Comparison of ENCODE assay signal across 1 cellular context in genomic region chr12:46825526-46826414, GRCh38.
TF ChIP-seq lines count a peak whose summit lies in the region.

A gene with protein sequence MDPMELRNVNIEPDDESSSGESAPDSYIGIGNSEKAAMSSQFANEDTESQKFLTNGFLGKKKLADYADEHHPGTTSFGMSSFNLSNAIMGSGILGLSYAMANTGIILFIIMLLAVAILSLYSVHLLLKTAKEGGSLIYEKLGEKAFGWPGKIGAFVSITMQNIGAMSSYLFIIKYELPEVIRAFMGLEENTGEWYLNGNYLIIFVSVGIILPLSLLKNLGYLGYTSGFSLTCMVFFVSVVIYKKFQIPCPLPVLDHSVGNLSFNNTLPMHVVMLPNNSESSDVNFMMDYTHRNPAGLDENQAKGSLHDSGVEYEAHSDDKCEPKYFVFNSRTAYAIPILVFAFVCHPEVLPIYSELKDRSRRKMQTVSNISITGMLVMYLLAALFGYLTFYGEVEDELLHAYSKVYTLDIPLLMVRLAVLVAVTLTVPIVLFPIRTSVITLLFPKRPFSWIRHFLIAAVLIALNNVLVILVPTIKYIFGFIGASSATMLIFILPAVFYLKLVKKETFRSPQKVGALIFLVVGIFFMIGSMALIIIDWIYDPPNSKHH (minus strand): TSS chr12:46825997. CDS start chr12:46793071, 32,926 bp downstream.

TF ChIP-seq in HEK293, 187 proteins besides CTCF, POLR2A, EP300 and RAD21 (continued from another document and continues in another):
- TF ChIP-seq, protein P1, sequence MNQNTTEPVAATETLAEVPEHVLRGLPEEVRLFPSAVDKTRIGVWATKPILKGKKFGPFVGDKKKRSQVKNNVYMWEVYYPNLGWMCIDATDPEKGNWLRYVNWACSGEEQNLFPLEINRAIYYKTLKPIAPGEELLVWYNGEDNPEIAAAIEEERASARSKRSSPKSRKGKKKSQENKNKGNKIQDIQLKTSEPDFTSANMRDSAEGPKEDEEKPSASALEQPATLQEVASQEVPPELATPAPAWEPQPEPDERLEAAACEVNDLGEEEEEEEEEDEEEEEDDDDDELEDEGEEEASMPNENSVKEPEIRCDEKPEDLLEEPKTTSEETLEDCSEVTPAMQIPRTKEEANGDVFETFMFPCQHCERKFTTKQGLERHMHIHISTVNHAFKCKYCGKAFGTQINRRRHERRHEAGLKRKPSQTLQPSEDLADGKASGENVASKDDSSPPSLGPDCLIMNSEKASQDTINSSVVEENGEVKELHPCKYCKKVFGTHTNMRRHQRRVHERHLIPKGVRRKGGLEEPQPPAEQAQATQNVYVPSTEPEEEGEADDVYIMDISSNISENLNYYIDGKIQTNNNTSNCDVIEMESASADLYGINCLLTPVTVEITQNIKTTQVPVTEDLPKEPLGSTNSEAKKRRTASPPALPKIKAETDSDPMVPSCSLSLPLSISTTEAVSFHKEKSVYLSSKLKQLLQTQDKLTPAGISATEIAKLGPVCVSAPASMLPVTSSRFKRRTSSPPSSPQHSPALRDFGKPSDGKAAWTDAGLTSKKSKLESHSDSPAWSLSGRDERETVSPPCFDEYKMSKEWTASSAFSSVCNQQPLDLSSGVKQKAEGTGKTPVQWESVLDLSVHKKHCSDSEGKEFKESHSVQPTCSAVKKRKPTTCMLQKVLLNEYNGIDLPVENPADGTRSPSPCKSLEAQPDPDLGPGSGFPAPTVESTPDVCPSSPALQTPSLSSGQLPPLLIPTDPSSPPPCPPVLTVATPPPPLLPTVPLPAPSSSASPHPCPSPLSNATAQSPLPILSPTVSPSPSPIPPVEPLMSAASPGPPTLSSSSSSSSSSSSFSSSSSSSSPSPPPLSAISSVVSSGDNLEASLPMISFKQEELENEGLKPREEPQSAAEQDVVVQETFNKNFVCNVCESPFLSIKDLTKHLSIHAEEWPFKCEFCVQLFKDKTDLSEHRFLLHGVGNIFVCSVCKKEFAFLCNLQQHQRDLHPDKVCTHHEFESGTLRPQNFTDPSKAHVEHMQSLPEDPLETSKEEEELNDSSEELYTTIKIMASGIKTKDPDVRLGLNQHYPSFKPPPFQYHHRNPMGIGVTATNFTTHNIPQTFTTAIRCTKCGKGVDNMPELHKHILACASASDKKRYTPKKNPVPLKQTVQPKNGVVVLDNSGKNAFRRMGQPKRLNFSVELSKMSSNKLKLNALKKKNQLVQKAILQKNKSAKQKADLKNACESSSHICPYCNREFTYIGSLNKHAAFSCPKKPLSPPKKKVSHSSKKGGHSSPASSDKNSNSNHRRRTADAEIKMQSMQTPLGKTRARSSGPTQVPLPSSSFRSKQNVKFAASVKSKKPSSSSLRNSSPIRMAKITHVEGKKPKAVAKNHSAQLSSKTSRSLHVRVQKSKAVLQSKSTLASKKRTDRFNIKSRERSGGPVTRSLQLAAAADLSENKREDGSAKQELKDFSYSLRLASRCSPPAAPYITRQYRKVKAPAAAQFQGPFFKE (tag by site-specific recombination; IDR thresholded peaks at IDR 0.05; ENCODE audit: borderline replicate concordance) = no peak
- TF ChIP-seq TRIM28 (IDR thresholded peaks at IDR 0.05; ENCODE audit: borderline replicate concordance, low read length) (no peak), ZNF707 (tag by site-specific recombination; IDR thresholded peaks at IDR 0.05) (no peak), ZNF416 (tag by site-specific recombination; IDR thresholded peaks at IDR 0.05) (no peak), ZNF121 (tag by site-specific recombination; IDR thresholded peaks at IDR 0.05) (no peak), ZNF654 (tag by site-specific recombination; IDR thresholded peaks at IDR 0.05; ENCODE audit: low read depth) (no peak), ZNF426 (tag by site-specific recombination; IDR thresholded peaks at IDR 0.05) (no peak), ZNF335 (tag by site-specific recombination; conservative IDR thresholded peaks at IDR 0.05) (peak; percentile 93), ZIC2 (tag by site-specific recombination; IDR thresholded peaks at IDR 0.05) (peak; percentile 56), ZNF664 (tag by site-specific recombination; IDR thresholded peaks at IDR 0.05) (no peak), ZNF514 (tag by site-specific recombination; IDR thresholded peaks at IDR 0.05) (no peak), ZNF544 (tag by site-specific recombination; IDR thresholded peaks at IDR 0.05) (no peak), ZNF175 (tag by site-specific recombination; IDR thresholded peaks at IDR 0.05) (no peak), KLF9 (tag by site-specific recombination; IDR thresholded peaks at IDR 0.05; ENCODE audit: low read depth) (no peak), ZSCAN30 (tag by site-specific recombination; IDR thresholded peaks at IDR 0.05) (no peak), ZNF423 (tag by site-specific recombination; IDR thresholded peaks at IDR 0.05) (no peak), ZNF280D (tag by site-specific recombination; IDR thresholded peaks at IDR 0.05) (no peak), GLIS2 (tag by site-specific recombination; IDR thresholded peaks at IDR 0.05) (peak; percentile 85), KLF10 (tag by site-specific recombination; IDR thresholded peaks at IDR 0.05) (no peak), ZNF350 (tag by site-specific recombination; IDR thresholded peaks at IDR 0.05) (no peak), ZNF549 (tag by site-specific recombination; IDR thresholded peaks at IDR 0.05) (no peak), ZNF341 (tag by site-specific recombination; IDR thresholded peaks at IDR 0.05; ENCODE audit: low read depth) (peak; percentile 39), ZSCAN4 (tag by site-specific recombination; IDR thresholded peaks at IDR 0.05) (no peak), ZNF324 (tag by site-specific recombination; IDR thresholded peaks at IDR 0.05) (no peak), ZNF623 (tag by site-specific recombination; IDR thresholded peaks at IDR 0.05) (no peak), ZSCAN23 (tag by site-specific recombination; IDR thresholded peaks at IDR 0.05) (no peak), ZNF16 (tag by site-specific recombination; IDR thresholded peaks at IDR 0.05; ENCODE audit: low read depth) (no peak), ZNF398 (tag by site-specific recombination; IDR thresholded peaks at IDR 0.05) (no peak), ZNF202 (tag by site-specific recombination; IDR thresholded peaks at IDR 0.05; ENCODE audit: borderline replicate concordance) (no peak)
- TF ChIP-seq, protein P2, sequence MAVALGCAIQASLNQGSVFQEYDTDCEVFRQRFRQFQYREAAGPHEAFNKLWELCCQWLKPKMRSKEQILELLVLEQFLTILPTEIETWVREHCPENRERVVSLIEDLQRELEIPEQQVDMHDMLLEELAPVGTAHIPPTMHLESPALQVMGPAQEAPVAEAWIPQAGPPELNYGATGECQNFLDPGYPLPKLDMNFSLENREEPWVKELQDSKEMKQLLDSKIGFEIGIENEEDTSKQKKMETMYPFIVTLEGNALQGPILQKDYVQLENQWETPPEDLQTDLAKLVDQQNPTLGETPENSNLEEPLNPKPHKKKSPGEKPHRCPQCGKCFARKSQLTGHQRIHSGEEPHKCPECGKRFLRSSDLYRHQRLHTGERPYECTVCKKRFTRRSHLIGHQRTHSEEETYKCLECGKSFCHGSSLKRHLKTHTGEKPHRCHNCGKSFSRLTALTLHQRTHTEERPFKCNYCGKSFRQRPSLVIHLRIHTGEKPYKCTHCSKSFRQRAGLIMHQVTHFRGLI (tag by site-specific recombination; IDR thresholded peaks at IDR 0.05) = no peak
- TF ChIP-seq, protein P3, sequence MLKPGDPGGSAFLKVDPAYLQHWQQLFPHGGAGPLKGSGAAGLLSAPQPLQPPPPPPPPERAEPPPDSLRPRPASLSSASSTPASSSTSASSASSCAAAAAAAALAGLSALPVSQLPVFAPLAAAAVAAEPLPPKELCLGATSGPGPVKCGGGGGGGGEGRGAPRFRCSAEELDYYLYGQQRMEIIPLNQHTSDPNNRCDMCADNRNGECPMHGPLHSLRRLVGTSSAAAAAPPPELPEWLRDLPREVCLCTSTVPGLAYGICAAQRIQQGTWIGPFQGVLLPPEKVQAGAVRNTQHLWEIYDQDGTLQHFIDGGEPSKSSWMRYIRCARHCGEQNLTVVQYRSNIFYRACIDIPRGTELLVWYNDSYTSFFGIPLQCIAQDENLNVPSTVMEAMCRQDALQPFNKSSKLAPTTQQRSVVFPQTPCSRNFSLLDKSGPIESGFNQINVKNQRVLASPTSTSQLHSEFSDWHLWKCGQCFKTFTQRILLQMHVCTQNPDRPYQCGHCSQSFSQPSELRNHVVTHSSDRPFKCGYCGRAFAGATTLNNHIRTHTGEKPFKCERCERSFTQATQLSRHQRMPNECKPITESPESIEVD (tag by site-specific recombination; IDR thresholded peaks at IDR 0.05) = no peak
- TF ChIP-seq, protein P4, sequence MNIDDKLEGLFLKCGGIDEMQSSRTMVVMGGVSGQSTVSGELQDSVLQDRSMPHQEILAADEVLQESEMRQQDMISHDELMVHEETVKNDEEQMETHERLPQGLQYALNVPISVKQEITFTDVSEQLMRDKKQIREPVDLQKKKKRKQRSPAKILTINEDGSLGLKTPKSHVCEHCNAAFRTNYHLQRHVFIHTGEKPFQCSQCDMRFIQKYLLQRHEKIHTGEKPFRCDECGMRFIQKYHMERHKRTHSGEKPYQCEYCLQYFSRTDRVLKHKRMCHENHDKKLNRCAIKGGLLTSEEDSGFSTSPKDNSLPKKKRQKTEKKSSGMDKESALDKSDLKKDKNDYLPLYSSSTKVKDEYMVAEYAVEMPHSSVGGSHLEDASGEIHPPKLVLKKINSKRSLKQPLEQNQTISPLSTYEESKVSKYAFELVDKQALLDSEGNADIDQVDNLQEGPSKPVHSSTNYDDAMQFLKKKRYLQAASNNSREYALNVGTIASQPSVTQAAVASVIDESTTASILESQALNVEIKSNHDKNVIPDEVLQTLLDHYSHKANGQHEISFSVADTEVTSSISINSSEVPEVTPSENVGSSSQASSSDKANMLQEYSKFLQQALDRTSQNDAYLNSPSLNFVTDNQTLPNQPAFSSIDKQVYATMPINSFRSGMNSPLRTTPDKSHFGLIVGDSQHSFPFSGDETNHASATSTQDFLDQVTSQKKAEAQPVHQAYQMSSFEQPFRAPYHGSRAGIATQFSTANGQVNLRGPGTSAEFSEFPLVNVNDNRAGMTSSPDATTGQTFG (tag by site-specific recombination; IDR thresholded peaks at IDR 0.05; ENCODE audit: borderline replicate concordance) = no peak
- TF ChIP-seq, protein P5, sequence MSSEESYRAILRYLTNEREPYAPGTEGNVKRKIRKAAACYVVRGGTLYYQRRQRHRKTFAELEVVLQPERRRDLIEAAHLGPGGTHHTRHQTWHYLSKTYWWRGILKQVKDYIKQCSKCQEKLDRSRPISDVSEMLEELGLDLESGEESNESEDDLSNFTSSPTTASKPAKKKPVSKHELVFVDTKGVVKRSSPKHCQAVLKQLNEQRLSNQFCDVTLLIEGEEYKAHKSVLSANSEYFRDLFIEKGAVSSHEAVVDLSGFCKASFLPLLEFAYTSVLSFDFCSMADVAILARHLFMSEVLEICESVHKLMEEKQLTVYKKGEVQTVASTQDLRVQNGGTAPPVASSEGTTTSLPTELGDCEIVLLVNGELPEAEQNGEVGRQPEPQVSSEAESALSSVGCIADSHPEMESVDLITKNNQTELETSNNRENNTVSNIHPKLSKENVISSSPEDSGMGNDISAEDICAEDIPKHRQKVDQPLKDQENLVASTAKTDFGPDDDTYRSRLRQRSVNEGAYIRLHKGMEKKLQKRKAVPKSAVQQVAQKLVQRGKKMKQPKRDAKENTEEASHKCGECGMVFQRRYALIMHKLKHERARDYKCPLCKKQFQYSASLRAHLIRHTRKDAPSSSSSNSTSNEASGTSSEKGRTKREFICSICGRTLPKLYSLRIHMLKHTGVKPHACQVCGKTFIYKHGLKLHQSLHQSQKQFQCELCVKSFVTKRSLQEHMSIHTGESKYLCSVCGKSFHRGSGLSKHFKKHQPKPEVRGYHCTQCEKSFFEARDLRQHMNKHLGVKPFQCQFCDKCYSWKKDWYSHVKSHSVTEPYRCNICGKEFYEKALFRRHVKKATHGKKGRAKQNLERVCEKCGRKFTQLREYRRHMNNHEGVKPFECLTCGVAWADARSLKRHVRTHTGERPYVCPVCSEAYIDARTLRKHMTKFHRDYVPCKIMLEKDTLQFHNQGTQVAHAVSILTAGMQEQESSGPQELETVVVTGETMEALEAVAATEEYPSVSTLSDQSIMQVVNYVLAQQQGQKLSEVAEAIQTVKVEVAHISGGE (tag by site-specific recombination; conservative IDR thresholded peaks at IDR 0.05; ENCODE audit: low read depth) = no peak
